ENCODE assay signal across 21 cellular contexts in genomic region chr14:99781853-99782610, GRCh38. TPM values are rescaled to one million over a fixed set of nuclear protein-coding genes. Genes with fewer than 3 reads are reported as not detected.
"Had no signal": no experiment of that assay in that cellular context is flagged by ENCODE, and none has a peak within 500 bp of the region (broad histone marks: within the 10 kb centered on the region; RNA-seq: fewer than 3 reads in every experiment).

No MANE protein-coding gene starts in this region.

- FAIRE-seq: frontal cortex, islet of Langerhans had no signal

- H3K36me3 ChIP-seq: lower lobe of right lung, ovary, suprapubic skin had no signal

- H3K4me1 ChIP-seq: lower lobe of right lung, psoas muscle, suprapubic skin had no signal

- ATAC-seq: effector memory CD8-positive, alpha-beta T cell; left colon; left ventricle myocardium superior; natural killer cell; psoas muscle; stimulated activated naive B cell treated with anti-CD40 and anti-IgM and Interleukin-4, amounts not matched to agents 10 μg/mL and 1 μg/mL and 100 μg/mL, for 72 hours had no signal

- H3K27ac Mint-ChIP-seq: effector memory CD8-positive, alpha-beta T cell; natural killer cell; stimulated activated naive B cell treated with anti-CD40 and anti-IgM and Interleukin-4, amounts not matched to agents 10 μg/mL and 1 μg/mL and 100 μg/mL, for 72 hours; stimulated activated naive CD8-positive, alpha-beta T cell treated with anti-CD3 and anti-CD28 coated beads, Interleukin-15, Interleukin-2, amounts not matched to agents 100 ng/mL and 50 ng/mL, for 24 hours had no signal

- H3K9me3 ChIP-seq: ovary, psoas muscle had no signal

- H3K4me3 ChIP-seq: lower lobe of right lung, ovary, psoas muscle, skin epidermis, suprapubic skin had no signal

- DNase-seq: cortex of kidney; effector memory CD8-positive, alpha-beta T cell; kidney glomerular epithelial cell; left colon; left ventricle myocardium superior; lower lobe of right lung; natural killer cell; occipital lobe; ovary; posterior cingulate gyrus; psoas muscle; right cardiac atrium; stimulated activated CD4-positive, alpha-beta T cell treated with anti-CD3 and anti-CD28 coated beads, Interleukin-15, amount 100 ng/mL, for 24 hours; stimulated activated CD4-positive, alpha-beta T cell treated with anti-CD3 and anti-CD28 coated beads, Interleukin-2, amount 100 ng/mL, for 48 hours; stimulated activated naive B cell treated with anti-CD40 and anti-IgM and Interleukin-4, amounts not matched to agents 10 μg/mL and 1 μg/mL and 100 μg/mL, for 72 hours; trophoblast cell had no signal

- H3K36me3 Mint-ChIP-seq: natural killer cell had no signal

- H3K27me3 ChIP-seq: ovary had no signal

- H3K9me3 Mint-ChIP-seq: natural killer cell had no signal

- H3K4me1 Mint-ChIP-seq: natural killer cell; stimulated activated naive B cell treated with anti-CD40 and anti-IgM and Interleukin-4, amounts not matched to agents 10 μg/mL and 1 μg/mL and 100 μg/mL, for 72 hours had no signal

- H3K4me3 Mint-ChIP-seq: effector memory CD8-positive, alpha-beta T cell; natural killer cell; stimulated activated naive B cell treated with anti-CD40 and anti-IgM and Interleukin-4, amounts not matched to agents 10 μg/mL and 1 μg/mL and 100 μg/mL, for 72 hours; stimulated activated naive CD8-positive, alpha-beta T cell treated with anti-CD3 and anti-CD28 coated beads, Interleukin-15, Interleukin-2, amounts not matched to agents 100 ng/mL and 50 ng/mL, for 24 hours had no signal

- H3K27ac ChIP-seq: lower lobe of right lung, ovary, psoas muscle, skin epidermis, suprapubic skin had no signal

RNA-seq across cellular contexts. Expression of gene EML1, which starts 11.2 kb away (rescaled TPM):
- total RNA-seq: natural killer cell had no signal
